ENCODE assay signal across 15 cellular contexts in the genomic region with DNA sequence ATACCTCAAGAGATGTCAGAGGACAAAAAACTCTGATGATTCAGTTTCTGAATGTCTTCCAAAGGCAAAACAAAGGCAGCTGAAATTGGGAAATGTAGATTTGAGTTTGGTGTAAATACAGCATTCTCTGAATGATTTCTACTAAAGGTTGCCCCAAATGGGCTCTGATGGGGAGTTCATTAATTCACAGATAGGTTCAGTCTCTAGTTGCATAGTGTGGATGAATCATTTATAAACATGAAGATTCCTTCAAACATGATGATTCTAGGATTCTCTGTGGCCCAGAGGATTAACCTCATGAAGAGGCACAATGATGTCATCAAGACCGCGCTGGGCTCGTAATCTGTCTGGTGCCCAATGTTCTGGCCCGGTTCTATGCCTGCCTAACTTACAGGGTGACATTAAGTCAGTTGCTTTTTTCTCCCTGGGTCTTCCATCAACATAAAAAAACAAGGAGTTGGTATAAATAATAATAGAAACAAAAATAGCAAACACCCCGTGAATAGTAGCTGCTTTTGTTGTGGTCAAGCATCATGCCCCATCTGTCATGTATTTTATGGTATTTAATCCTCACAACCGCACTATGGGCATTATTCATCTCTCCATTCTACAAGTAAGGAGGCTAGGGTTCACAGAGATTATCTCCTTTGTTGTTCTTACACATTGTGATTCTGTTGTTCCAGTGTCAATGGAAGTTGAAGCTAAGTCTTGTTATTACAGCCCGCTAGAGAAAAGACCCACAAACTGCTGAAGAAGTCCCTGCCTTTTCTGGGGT.
A peak's percentile ranks its signal among the peaks of the same experiment; 100 is the strongest.
DNase-seq lines count a peak whose midpoint lies in the region; ATAC-seq, FAIRE-seq and TF ChIP-seq lines count a peak whose summit lies in the region.
"Had no signal": no experiment of that assay in that cellular context is flagged by ENCODE, and none has a peak within 500 bp of the region (broad histone marks: within the 10 kb centered on the region; RNA-seq: fewer than 3 reads in every experiment).

No MANE protein-coding gene starts in this region.

- H3K9me3 ChIP-seq in HepG2 (ENCODE audit: low read length): no peaks in the 10 kb centered on the region
- H3K9me3 ChIP-seq in right lobe of liver: no peaks in the 10 kb centered on the region
- H3K9me3 ChIP-seq: esophagus muscularis mucosa had no signal

- H3K9me3 Mint-ChIP-seq in activated CD8-positive, alpha-beta T cell treated with anti-CD3 and anti-CD28 coated beads, Interleukin-2, amount 10 ng/mL, durations not matched to agents 7 days and 5 days (ENCODE audit: insufficient read depth): no peaks in the 10 kb centered on the region
- H3K9me3 Mint-ChIP-seq: activated CD4-positive, alpha-beta memory T cell treated with anti-CD3 and anti-CD28 coated beads, Interleukin-2, amount 10 ng/mL, durations not matched to agents 7 days and 5 days had no signal

- CTCF ChIA-PET in HepG2 (lab: Yijun Ruan, JAX; ENCODE audit: low intra/inter-chr PET ratio, low total read pairs): no interaction called here
- CTCF ChIA-PET in activated CD8-positive, alpha-beta T cell treated with anti-CD3 and anti-CD28 coated beads, Interleukin-2, amount 10 ng/mL, durations not matched to agents 7 days and 5 days (lab: Charles Lee): no interaction called here

- no TSS peak for BruUV-seq in HepG2 (replicated peaks; lab: Mats Ljungman, UMichigan)

- H3K4me3 ChIP-seq in HepG2 (replicated peaks in 1 of 3; ENCODE audit: insufficient read depth in 1 of 3, low read depth in 2 of 3, low read length in 3 of 3) (no peak overlapping the region), right lobe of liver (no peak overlapping the region)
- H3K4me3 ChIP-seq: esophagus muscularis mucosa had no signal

- TF ChIP-seq EP300 in HepG2 (IDR thresholded peaks at IDR 0.05; ENCODE audit: low read depth in 2 of 2, low read length in 2 of 2): no peak
- TF ChIP-seq EP300 in HepG2 (CRISPR knock-in tag; IDR thresholded peaks at IDR 0.05; ENCODE audit: borderline replicate concordance): no peak

- H3K9ac ChIP-seq in HepG2 (ENCODE audit: insufficient read depth, low read depth, low read length): no peak overlapping the region

- no peaks in the 10 kb centered on the region for H3K36me3 Mint-ChIP-seq in activated CD8-positive, alpha-beta T cell treated with anti-CD3 and anti-CD28 coated beads, Interleukin-2, amount 10 ng/mL, durations not matched to agents 7 days and 5 days (ENCODE audit: low read depth)
- H3K36me3 Mint-ChIP-seq: mesothelial cell of epicardium had no signal

- DNase-seq in HepG2 (ENCODE audit: low spot score) (no peak), right lobe of liver (no peak), T1000 (lab: John Stamatoyannopoulos, UW) (peak; percentile 70), fibroblast of the conjunctiva (ENCODE audit: low read depth) (peak; percentile 94), germinal center (ENCODE audit: low spot score) (no peak), NCI-H146 (lab: John Stamatoyannopoulos, UW) (no peak)
- DNase-seq in activated CD8-positive, alpha-beta T cell treated with anti-CD3 and anti-CD28 coated beads, Interleukin-2, amount 10 ng/mL, durations not matched to agents 7 days and 5 days: no peak
- DNase-seq in activated T-cell treated with anti-CD3 and anti-CD28 coated beads, Interleukin-2, amount 50 U/mL, for 1 hour: no peak
- DNase-seq: activated CD4-positive, alpha-beta memory T cell treated with anti-CD3 and anti-CD28 coated beads, Interleukin-2, amount 10 ng/mL, durations not matched to agents 7 days and 5 days; activated gamma-delta T cell treated with Interleukin-2 at 50 U/mL for 16 hours; NCI-H510A; Right ventricle myocardium superior had no signal

- no peaks in the 10 kb centered on the region for H3K27me3 Mint-ChIP-seq in activated CD8-positive, alpha-beta T cell treated with anti-CD3 and anti-CD28 coated beads, Interleukin-2, amount 10 ng/mL, durations not matched to agents 7 days and 5 days (ENCODE audit: low read depth)
- H3K27me3 Mint-ChIP-seq: activated CD4-positive, alpha-beta memory T cell treated with anti-CD3 and anti-CD28 coated beads, Interleukin-2, amount 10 ng/mL, durations not matched to agents 7 days and 5 days had no signal

- WGBS in HepG2 (ENCODE audit: low lambda C conversion rate): 51% methylated on average over 7 of the region's 7 CpGs
- WGBS in right lobe of liver (ENCODE audit: insufficient coverage, low coverage, low lambda C conversion rate, missing lambda C conversion rate): 77% methylated on average over 7 of the region's 7 CpGs

- peaks cover 6% of the 10 kb centered on the region for H3K4me1 ChIP-seq in HepG2 (ENCODE audit: insufficient read depth, low read length)
- H3K4me1 ChIP-seq in right lobe of liver: no peaks in the 10 kb centered on the region

- no peak for ATAC-seq in HepG2
- ATAC-seq in right lobe of liver: no peak
- no peak for ATAC-seq in activated CD8-positive, alpha-beta T cell treated with anti-CD3 and anti-CD28 coated beads, Interleukin-2, amount 10 ng/mL, durations not matched to agents 7 days and 5 days

- TF ChIP-seq RAD21 in HepG2 (CRISPR knock-in tag; IDR thresholded peaks at IDR 0.05): no peak

- no peak overlapping the region for H3K4me3 Mint-ChIP-seq in activated CD8-positive, alpha-beta T cell treated with anti-CD3 and anti-CD28 coated beads, Interleukin-2, amount 10 ng/mL, durations not matched to agents 7 days and 5 days
- H3K4me3 Mint-ChIP-seq: activated CD4-positive, alpha-beta memory T cell treated with anti-CD3 and anti-CD28 coated beads, Interleukin-2, amount 10 ng/mL, durations not matched to agents 7 days and 5 days; mesothelial cell of epicardium had no signal

- no peak overlapping the region for H3K4me2 ChIP-seq in HepG2 (ENCODE audit: low read depth, low read length)

- H3K27me3 ChIP-seq in HepG2 (ENCODE audit: control insufficient read depth in 1 of 2, insufficient read depth in 2 of 2, low read length in 2 of 2): no peaks in the 10 kb centered on the region
- no peaks in the 10 kb centered on the region for H3K27me3 ChIP-seq in right lobe of liver
- H3K27me3 ChIP-seq: esophagus muscularis mucosa had no signal

- H2AFZ ChIP-seq in HepG2 (ENCODE audit: low read length): no peak overlapping the region

- no peaks in the 10 kb centered on the region for H4K20me1 ChIP-seq in HepG2 (ENCODE audit: insufficient read depth, low read length)

- in situ Hi-C loops in HepG2 (cut with HindIII; ENCODE audit: extremely low pct_ligation_motif_present, low pct_unique_long_range_greater_than_20kb): no loop called here

- no peak overlapping the region for H3K27ac Mint-ChIP-seq in activated CD8-positive, alpha-beta T cell treated with anti-CD3 and anti-CD28 coated beads, Interleukin-2, amount 10 ng/mL, durations not matched to agents 7 days and 5 days
- H3K27ac Mint-ChIP-seq: activated CD4-positive, alpha-beta memory T cell treated with anti-CD3 and anti-CD28 coated beads, Interleukin-2, amount 10 ng/mL, durations not matched to agents 7 days and 5 days; mesothelial cell of epicardium had no signal

- no peak for TF ChIP-seq POLR2A in HepG2 (IDR thresholded peaks at IDR 0.05; ENCODE audit: insufficient read depth in 1 of 2, low read depth in 2 of 2, low read length in 2 of 2)
- TF ChIP-seq POLR2A in right lobe of liver (IDR thresholded peaks at IDR 0.05): no peak

- H3K36me3 ChIP-seq in HepG2 (replicated peaks in 1 of 2; ENCODE audit: control insufficient read depth in 1 of 2, insufficient read depth in 2 of 2, low read length in 2 of 2) (no peaks in the 10 kb centered on the region), right lobe of liver (no peaks in the 10 kb centered on the region)
- H3K36me3 ChIP-seq: esophagus muscularis mucosa had no signal

- no peak for TF ChIP-seq CTCF in HepG2 (CRISPR knock-in tag; IDR thresholded peaks at IDR 0.05)
- TF ChIP-seq CTCF in right lobe of liver (IDR thresholded peaks at IDR 0.05): no peak

- POLR2A ChIA-PET in HepG2 (lab: Yijun Ruan, JAX): no interaction called here
- POLR2A ChIA-PET in activated CD8-positive, alpha-beta T cell treated with anti-CD3 and anti-CD28 coated beads, Interleukin-2, amount 10 ng/mL, durations not matched to agents 7 days and 5 days (lab: Charles Lee): no interaction called here

- no peaks in the 10 kb centered on the region for H3K79me2 ChIP-seq in HepG2 (ENCODE audit: insufficient read depth, low read length)

- no peak for FAIRE-seq in HepG2 (lab: Jason Lieb, UNC)
- FAIRE-seq: TTC549 had no signal

- no peak overlapping the region for H3K27ac ChIP-seq in HepG2 (ENCODE audit: extremely low read length, insufficient read depth, low read length)
- H3K27ac ChIP-seq in right lobe of liver: no peak overlapping the region

- intact Hi-C loops in HepG2 (cut with micrococcal nuclease; ENCODE audit: unreplicated experiment) (no loop called here), right lobe of liver (cut with DNase I) (no loop called here)

- no peaks in the 10 kb centered on the region for H3K4me1 Mint-ChIP-seq in activated CD8-positive, alpha-beta T cell treated with anti-CD3 and anti-CD28 coated beads, Interleukin-2, amount 10 ng/mL, durations not matched to agents 7 days and 5 days (ENCODE audit: low read depth)
- H3K4me1 Mint-ChIP-seq: activated CD4-positive, alpha-beta memory T cell treated with anti-CD3 and anti-CD28 coated beads, Interleukin-2, amount 10 ng/mL, durations not matched to agents 7 days and 5 days had no signal

TF ChIP-seq in HepG2, 621 proteins besides CTCF, POLR2A, EP300 and RAD21:
- TF ChIP-seq NONO (IDR thresholded peaks at IDR 0.05) (no peak), NONO (CRISPR knock-in tag; conservative IDR thresholded peaks at IDR 0.05) (no peak), ATF7 (IDR thresholded peaks at IDR 0.05) (peak; percentile 73), ATF7 (CRISPR knock-in tag; IDR thresholded peaks at IDR 0.05) (no peak)
TF ChIP-seq in HepG2: peak in this region for 1.

Comparison
In these comparisons a context has a peak if more than half of its experiments do, and no peak if none do; other contexts are left out.
1. DNase-seq: peak in T1000 (single experiment) and fibroblast of the conjunctiva (single experiment); none in HepG2 (single experiment), right lobe of liver (0 of 3), activated CD8-positive, alpha-beta T cell treated with anti-CD3 and anti-CD28 coated beads, Interleukin-2, amount 10 ng/mL, durations not matched to agents 7 days and 5 days (single experiment), germinal center (single experiment), NCI-H146 (single experiment) and activated T-cell treated with anti-CD3 and anti-CD28 coated beads, Interleukin-2, amount 50 U/mL, for 1 hour (single experiment).